In genomic region chr18:74797577-74798151, GRCh38 we compare ENCODE assay signal across 12 cellular contexts.
DNase-seq lines count a peak whose midpoint lies in the region; ATAC-seq, FAIRE-seq and TF ChIP-seq lines count a peak whose summit lies in the region.
"Had no signal": no experiment of that assay in that cellular context is flagged by ENCODE, and none has a peak within 500 bp of the region (broad histone marks: within the 10 kb centered on the region; RNA-seq: fewer than 3 reads in every experiment).

No MANE protein-coding gene starts in this region.

- H3K9me3 ChIP-seq in GM12878 (replicated peaks; ENCODE audit: control insufficient read depth, insufficient read depth, low read length) = no peaks in the 10 kb centered on the region
- H3K9me3 ChIP-seq in T-helper 17 cell (ENCODE audit: control insufficient read depth, low read length, poor library complexity, severe bottlenecking) = no peaks in the 10 kb centered on the region

- H4K20me1 ChIP-seq in GM12878 (ENCODE audit: control insufficient read depth, insufficient read depth) = no peaks in the 10 kb centered on the region

- POLR2A ChIA-PET in GM12878 (lab: Charles Lee) = interaction anchor here (0.8 to 2.5 kb wide), 2 partner anchors 9 to 196 kb away, joined by 3 to 13 read pairs; no protein-coding TSS in a partner anchor

- no peak for DNase-seq in T-helper 1 cell
- DNase-seq in GM12878 (ENCODE audit: low read depth, low spot score) = no peak
- no peak for DNase-seq in stimulated activated effector memory CD8-positive, alpha-beta T cell treated with anti-CD3 and anti-CD28 coated beads, Interleukin-12 subunit alpha, Interleukin-12 subunit beta, amount 100 ng/mL, for 72 hours (ENCODE audit: low spot score in 2 of 2)
- no peak for DNase-seq in HuH-7.5 (ENCODE audit: low spot score)
- no peak for DNase-seq in T-helper 17 cell
- DNase-seq in NCI-H1417 treated with DMSO at 0.1 percent for 48 hours (lab: John Stamatoyannopoulos, UW) = no peak
- DNase-seq: 8988T, PC-9, retina had no signal

- no peak for TF ChIP-seq POLR2A in GM12878 (IDR thresholded peaks at IDR 0.05; ENCODE audit: low read depth, low read length)

- in situ Hi-C loops in GM12878 (cut with MboI) = no loop called here

- intact Hi-C loops in GM12878 (cut with micrococcal nuclease; ENCODE audit: unreplicated experiment) = loop anchor here (10.0 kb wide), 1 partner anchor 407 kb away; the partner anchor contains the start of gene PTGR3

- ATAC-seq in HG03045 (IDR thresholded peaks at IDR 0.05; ENCODE audit: unreplicated experiment) (peak; percentile 27), GM12878 (peak; percentile 56), T-helper 17 cell (no peak)
- no peak for ATAC-seq in stimulated activated effector memory CD8-positive, alpha-beta T cell treated with anti-CD3 and anti-CD28 coated beads, Interleukin-12 subunit alpha, Interleukin-12 subunit beta, amount 100 ng/mL, for 72 hours

- TF ChIP-seq RAD21 in GM12878 (IDR thresholded peaks at IDR 0.05; ENCODE audit: insufficient read depth, low read depth, low read length) = no peak

- no peaks in the 10 kb centered on the region for H3K27me3 Mint-ChIP-seq in T-helper 1 cell treated with Interleukin-12 subunit alpha and Interleukin-12 subunit beta and Interleukin-4 antibody, amounts not matched to agents 30 μg/mL and 1 μg/mL, for 36 hours (ENCODE audit: low read depth)
- H3K27me3 Mint-ChIP-seq in T-helper 17 cell = no peaks in the 10 kb centered on the region

- BruUV-seq in GM12878 (replicated peaks; lab: Mats Ljungman, UMichigan) = no TSS peak

- H3K36me3 Mint-ChIP-seq in T-helper 1 cell treated with Interleukin-12 subunit alpha and Interleukin-12 subunit beta and Interleukin-4 antibody, amounts not matched to agents 30 μg/mL and 1 μg/mL, for 36 hours (ENCODE audit: low read depth) = no peaks in the 10 kb centered on the region
- no peaks in the 10 kb centered on the region for H3K36me3 Mint-ChIP-seq in stimulated activated effector memory CD8-positive, alpha-beta T cell treated with anti-CD3 and anti-CD28 coated beads, Interleukin-12 subunit alpha, Interleukin-12 subunit beta, amount 100 ng/mL, for 72 hours
- no peaks in the 10 kb centered on the region for H3K36me3 Mint-ChIP-seq in T-helper 17 cell (ENCODE audit: low read depth)

- no peaks in the 10 kb centered on the region for H3K36me3 ChIP-seq in GM12878 (ENCODE audit: control insufficient read depth in 2 of 2, insufficient read depth in 2 of 2, low read length in 1 of 2)

- SMC1A ChIA-PET in GM12878 (lab: Charles Lee; ENCODE audit: uncharacterized antibody, unreplicated experiment) = interaction anchor here (0.6 to 4.4 kb wide), 15 partner anchors 9 to 681 kb away, joined by 3 to 26 read pairs (median 4); no protein-coding TSS in a partner anchor

- no peaks in the 10 kb centered on the region for H3K27me3 ChIP-seq in GM12878 (replicated peaks in 1 of 2; ENCODE audit: control insufficient read depth in 2 of 2, insufficient read depth in 2 of 2, low read length in 1 of 2)

- no peak for TF ChIP-seq EP300 in GM12878 (IDR thresholded peaks at IDR 0.05; ENCODE audit: borderline replicate concordance in 1 of 2, control insufficient read depth in 1 of 2, low read depth in 2 of 2, low read length in 2 of 2)

- RAD21 ChIA-PET in GM12878 (lab: Charles Lee; ENCODE audit: unreplicated experiment) = interaction anchor here (0.6 to 2.2 kb wide), 5 partner anchors 9 to 559 kb away, joined by 3 to 19 read pairs (median 6); no protein-coding TSS in a partner anchor

- no peak overlapping the region; the same call in 1 of the 2 replicates for H3K27ac ChIP-seq in GM12878 (ENCODE audit: control insufficient read depth, insufficient read depth)
- H3K27ac ChIP-seq: PC-9 had no signal

- CTCF ChIA-PET in GM12878 (lab: Yijun Ruan, JAX) = interaction anchor here (0.7 to 2.6 kb wide), 8 partner anchors 11 to 166 kb away, joined by 3 to 16 read pairs (median 4); no protein-coding TSS in a partner anchor

- no peaks in the 10 kb centered on the region for H3K79me2 ChIP-seq in GM12878 (ENCODE audit: control insufficient read depth, insufficient read depth, low read length)

- no peak for FAIRE-seq in GM12878 (lab: Jason Lieb, UNC)
- FAIRE-seq: H1 had no signal

- no peak overlapping the region for H3K9ac ChIP-seq in GM12878 (ENCODE audit: control insufficient read depth, insufficient read depth, low read length)

- H3K27ac Mint-ChIP-seq in T-helper 1 cell treated with Interleukin-12 subunit alpha and Interleukin-12 subunit beta and Interleukin-4 antibody, amounts not matched to agents 30 μg/mL and 1 μg/mL, for 36 hours = peak overlapping the region; percentile 13
- no peak overlapping the region for H3K27ac Mint-ChIP-seq in stimulated activated effector memory CD8-positive, alpha-beta T cell treated with anti-CD3 and anti-CD28 coated beads, Interleukin-12 subunit alpha, Interleukin-12 subunit beta, amount 100 ng/mL, for 72 hours
- no peak overlapping the region for H3K27ac Mint-ChIP-seq in T-helper 17 cell

- no peaks in the 10 kb centered on the region for H3K9me3 Mint-ChIP-seq in T-helper 1 cell treated with Interleukin-12 subunit alpha and Interleukin-12 subunit beta and Interleukin-4 antibody, amounts not matched to agents 30 μg/mL and 1 μg/mL, for 36 hours
- no peaks in the 10 kb centered on the region for H3K9me3 Mint-ChIP-seq in stimulated activated effector memory CD8-positive, alpha-beta T cell treated with anti-CD3 and anti-CD28 coated beads, Interleukin-12 subunit alpha, Interleukin-12 subunit beta, amount 100 ng/mL, for 72 hours

- peak overlapping the region; percentile 43 for H3K4me2 ChIP-seq in GM12878 (ENCODE audit: control insufficient read depth, insufficient read depth)
- H3K4me2 ChIP-seq: PC-9 had no signal

- peak overlapping the region; percentile 49; the same call in 1 of the 2 replicates for H3K4me3 ChIP-seq in GM12878
- H3K4me3 ChIP-seq: PC-9 had no signal

- peak overlapping the region; percentile 40 for H2AFZ ChIP-seq in GM12878 (ENCODE audit: control insufficient read depth, low read depth, low read length)
- H2AFZ ChIP-seq: PC-9 had no signal

- WGBS in GM12878 (ENCODE audit: insufficient coverage, insufficient replicate concordance, low lambda C conversion rate, missing lambda C conversion rate) = 82% methylated on average over 6 of the region's 6 CpGs

- peaks cover 16% of the 10 kb centered on the region; the same call in 1 of the 2 replicates for H3K4me1 ChIP-seq in GM12878 (ENCODE audit: control insufficient read depth, insufficient read depth, low read length)

- no peak for TF ChIP-seq CTCF in GM12878 (IDR thresholded peaks at IDR 0.05 in 2 of 3, conservative IDR thresholded peaks at IDR 0.05 in 1 of 3; ENCODE audit: control insufficient read depth in 2 of 3, extremely low read depth in 1 of 3, insufficient read depth in 1 of 3, low read depth in 3 of 3, low read length in 3 of 3)

- H3K4me3 Mint-ChIP-seq in T-helper 1 cell treated with Interleukin-12 subunit alpha and Interleukin-12 subunit beta and Interleukin-4 antibody, amounts not matched to agents 30 μg/mL and 1 μg/mL, for 36 hours = no peak overlapping the region
- peak overlapping the region; percentile 28 for H3K4me3 Mint-ChIP-seq in stimulated activated effector memory CD8-positive, alpha-beta T cell treated with anti-CD3 and anti-CD28 coated beads, Interleukin-12 subunit alpha, Interleukin-12 subunit beta, amount 100 ng/mL, for 72 hours
- H3K4me3 Mint-ChIP-seq in T-helper 17 cell = no peak overlapping the region

- H3K4me1 Mint-ChIP-seq in T-helper 1 cell treated with Interleukin-12 subunit alpha and Interleukin-12 subunit beta and Interleukin-4 antibody, amounts not matched to agents 30 μg/mL and 1 μg/mL, for 36 hours (ENCODE audit: low read depth) = peaks cover 8% of the 10 kb centered on the region
- peaks cover 16% of the 10 kb centered on the region for H3K4me1 Mint-ChIP-seq in stimulated activated effector memory CD8-positive, alpha-beta T cell treated with anti-CD3 and anti-CD28 coated beads, Interleukin-12 subunit alpha, Interleukin-12 subunit beta, amount 100 ng/mL, for 72 hours
- peaks cover 4% of the 10 kb centered on the region for H3K4me1 Mint-ChIP-seq in T-helper 17 cell

TF ChIP-seq in GM12878, 131 proteins besides CTCF, POLR2A, EP300 and RAD21 (continues in another document):
- TF ChIP-seq ETV6 (conservative IDR thresholded peaks at IDR 0.05 in 1 of 2, IDR thresholded peaks at IDR 0.05 in 1 of 2; ENCODE audit: borderline replicate concordance in 1 of 2, low read depth in 1 of 2) = no peak
- TF ChIP-seq CBX3 (IDR thresholded peaks at IDR 0.05; ENCODE audit: borderline replicate concordance, low read depth) = no peak
- TF ChIP-seq DPF2 (IDR thresholded peaks at IDR 0.05) = no peak
- TF ChIP-seq CHD1 (IDR thresholded peaks at IDR 0.05; ENCODE audit: low read depth, low read length) = no peak
- no peak for TF ChIP-seq PBX3 (IDR thresholded peaks at IDR 0.05; ENCODE audit: insufficient replicate concordance, low read depth, low read length)
- TF ChIP-seq CBX5 (IDR thresholded peaks at IDR 0.05; ENCODE audit: low read depth) = 0 out of 2 replicates have a peak, but pooled peaks have one; percentile 11
- TF ChIP-seq ATF7 (IDR thresholded peaks at IDR 0.05; ENCODE audit: low read depth) = no peak
- no peak for TF ChIP-seq ZBTB33 (IDR thresholded peaks at IDR 0.05)
- no peak for TF ChIP-seq SREBF2 (IDR thresholded peaks at IDR 0.05; ENCODE audit: low read length)
- TF ChIP-seq LARP7 (IDR thresholded peaks at IDR 0.05) = no peak
- TF ChIP-seq ZNF622 (IDR thresholded peaks at IDR 0.05) = no peak

Comparison
In these comparisons a context has a peak if more than half of its experiments do, and no peak if none do; other contexts are left out.
1. ATAC-seq: peak in HG03045 (single experiment) and GM12878 (single experiment); none in stimulated activated effector memory CD8-positive, alpha-beta T cell treated with anti-CD3 and anti-CD28 coated beads, Interleukin-12 subunit alpha, Interleukin-12 subunit beta, amount 100 ng/mL, for 72 hours (single experiment) and T-helper 17 cell (single experiment).